In genomic region chr16:81553080-81553813, GRCh38 we compare ENCODE assay signal across 10 cellular contexts.
DNase-seq lines count a peak whose midpoint lies in the region; ATAC-seq and TF ChIP-seq lines count a peak whose summit lies in the region.
"Had no signal": no experiment of that assay in that cellular context is flagged by ENCODE, and none has a peak within 500 bp of the region (broad histone marks: within the 10 kb centered on the region; RNA-seq: fewer than 3 reads in every experiment).

No MANE protein-coding gene starts in this region.

- TF ChIP-seq CTCF in Panc1 (IDR thresholded peaks at IDR 0.05) (no peak), mesothelial cell of epicardium (IDR thresholded peaks at IDR 0.05; ENCODE audit: unreplicated experiment) (no peak), transverse colon (IDR thresholded peaks at IDR 0.05) (no peak), Peyer's patch (IDR thresholded peaks at IDR 0.05) (no peak)

- H3K27me3 Mint-ChIP-seq in mesothelial cell of epicardium (ENCODE audit: low read depth): no peaks in the 10 kb centered on the region
- H3K27me3 Mint-ChIP-seq: activated naive CD8-positive, alpha-beta T cell treated with anti-CD3 and anti-CD28 coated beads, Interleukin-2, amount 10 ng/mL, durations not matched to agents 7 days and 5 days had no signal

- peak overlapping the region; percentile 68 for H3K27ac ChIP-seq in Panc1 (ENCODE audit: low read length)
- H3K27ac ChIP-seq in transverse colon: peak overlapping the region; percentile 6 to 53 (median 14)
- peak overlapping the region in 2 of 4 donors; percentile 9 to 72 for H3K27ac ChIP-seq in Peyer's patch
- H3K27ac ChIP-seq: neural progenitor cell had no signal

- TF ChIP-seq POLR2A in transverse colon (IDR thresholded peaks at IDR 0.05) (no peak), Peyer's patch (IDR thresholded peaks at IDR 0.05) (no peak)

- BruUV-seq in Panc1 (replicated peaks; lab: Mats Ljungman, UMichigan): no TSS peak

- H3K4me3 Mint-ChIP-seq in mesothelial cell of epicardium: no peak overlapping the region
- H3K4me3 Mint-ChIP-seq: activated naive CD8-positive, alpha-beta T cell treated with anti-CD3 and anti-CD28 coated beads, Interleukin-2, amount 10 ng/mL, durations not matched to agents 7 days and 5 days; neural progenitor cell had no signal

- peaks cover 17% of the 10 kb centered on the region for H3K4me1 Mint-ChIP-seq in mesothelial cell of epicardium

- in situ Hi-C loops in Panc1 (cut with HindIII; ENCODE audit: low pct_unique_long_range_greater_than_20kb, low sequenced_read_pairs) (no loop called here), transverse colon (cut with MboI; ENCODE audit: low pct_ligation_motif_present in 1 of 4, low pct_unique_long_range_greater_than_20kb in 1 of 4, low sequenced_read_pairs in 3 of 4) (no loop called here)

- DNase-seq in Panc1 (ENCODE audit: low read depth, low spot score) (no peak), mesothelial cell of epicardium (ENCODE audit: low spot score in 2 of 2, unreplicated experiment in 2 of 2) (no peak), transverse colon (no peak), Peyer's patch (no peak)
- DNase-seq: activated naive CD8-positive, alpha-beta T cell treated with anti-CD3 and anti-CD28 coated beads, Interleukin-2, amount 10 ng/mL, durations not matched to agents 7 days and 5 days; NCI-H2081 had no signal

- H3K36me3 ChIP-seq in Panc1 (ENCODE audit: control insufficient read depth, insufficient read depth, low read length) (no peaks in the 10 kb centered on the region), transverse colon (no peaks in the 10 kb centered on the region), Peyer's patch (no peaks in the 10 kb centered on the region)
- H3K36me3 ChIP-seq: neural progenitor cell had no signal

- H3K4me1 ChIP-seq in Panc1 (ENCODE audit: control insufficient read depth, insufficient read depth, low read length) (peaks cover 30% of the 10 kb centered on the region), transverse colon (peaks cover 21 to 58% (median 40%) of the 10 kb centered on the region in 4 donors), Peyer's patch (peaks cover 0 to 81% (median 15%) of the 10 kb centered on the region in 4 donors)

- intact Hi-C loops in Panc1 (cut with micrococcal nuclease; ENCODE audit: unreplicated experiment) (no loop called here), transverse colon (cut with DNase I; ENCODE audit: low total_unique reads) (no loop called here)

- no peaks in the 10 kb centered on the region for H3K9me3 Mint-ChIP-seq in mesothelial cell of epicardium
- H3K9me3 Mint-ChIP-seq: activated naive CD8-positive, alpha-beta T cell treated with anti-CD3 and anti-CD28 coated beads, Interleukin-2, amount 10 ng/mL, durations not matched to agents 7 days and 5 days had no signal

- CTCF ChIA-PET in Panc1 (lab: Charles Lee): no interaction called here

- peak overlapping the region; percentile 51 for H3K27ac Mint-ChIP-seq in mesothelial cell of epicardium
- H3K27ac Mint-ChIP-seq: activated naive CD8-positive, alpha-beta T cell treated with anti-CD3 and anti-CD28 coated beads, Interleukin-2, amount 10 ng/mL, durations not matched to agents 7 days and 5 days had no signal

- peak; percentile 30 for ATAC-seq in Panc1
- peak; percentile 10 for ATAC-seq in esophagus mucosa
- ATAC-seq in HG03354 (IDR thresholded peaks at IDR 0.05; ENCODE audit: poor library complexity, severe bottlenecking, unreplicated experiment): no peak
- no peak for ATAC-seq in GM18511 (IDR thresholded peaks at IDR 0.05; ENCODE audit: unreplicated experiment)

- POLR2A ChIA-PET in Panc1 (lab: Charles Lee): no interaction called here

- no peak for TF ChIP-seq EP300 in transverse colon (IDR thresholded peaks at IDR 0.05; ENCODE audit: low read depth)

- H3K4me3 ChIP-seq in Panc1 (ENCODE audit: low read depth in 2 of 2, low read length in 2 of 2): no peak overlapping the region
- H3K4me3 ChIP-seq in transverse colon: no peak overlapping the region
- H3K4me3 ChIP-seq in Peyer's patch: no peak overlapping the region
- H3K4me3 ChIP-seq: neural progenitor cell had no signal

- H3K27me3 ChIP-seq in Panc1 (ENCODE audit: control insufficient read depth, insufficient read depth, low read length) (no peaks in the 10 kb centered on the region), transverse colon (no peaks in the 10 kb centered on the region), Peyer's patch (no peaks in the 10 kb centered on the region)
- H3K27me3 ChIP-seq: neural progenitor cell had no signal

- H3K36me3 Mint-ChIP-seq in mesothelial cell of epicardium: peaks cover 1% of the 10 kb centered on the region

- H3K9me3 ChIP-seq in Panc1 (ENCODE audit: control insufficient read depth, insufficient read depth, low read depth, low read length): no peaks in the 10 kb centered on the region
- H3K9me3 ChIP-seq in transverse colon: no peaks in the 10 kb centered on the region
- no peaks in the 10 kb centered on the region for H3K9me3 ChIP-seq in Peyer's patch

- 60 to 68% methylated on average over 2 to 22 of the region's 22 CpGs for WGBS in transverse colon (ENCODE audit: low coverage in 1 of 2), 2 donors

Comparison
In these comparisons a context has a peak if more than half of its experiments do, and no peak if none do; other contexts are left out.
1. ATAC-seq: peak in Panc1 (single experiment) and esophagus mucosa (single experiment); none in HG03354 (single experiment) and GM18511 (single experiment).